ENCODE assay signal across 8 cellular contexts in the genomic region with DNA sequence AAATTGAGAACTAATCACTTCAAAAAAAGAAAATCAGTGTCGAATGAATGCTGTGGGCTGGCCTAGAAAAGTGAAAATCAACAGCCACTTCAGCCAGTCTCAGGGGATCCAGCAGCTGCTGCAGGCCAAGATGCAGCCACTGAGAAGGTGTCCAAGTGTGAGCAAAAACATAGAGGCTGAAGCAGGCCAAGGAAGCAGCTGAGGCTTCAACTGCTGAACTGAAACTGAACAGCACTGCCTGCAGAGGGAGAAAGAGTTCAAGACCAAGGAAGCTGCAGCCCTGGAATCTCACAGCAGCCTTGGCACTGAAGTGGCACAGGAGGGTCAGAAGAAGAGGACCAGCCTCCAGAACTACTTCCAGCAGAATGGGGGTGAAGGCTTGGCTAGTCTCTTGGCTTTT. TPM values are rescaled to one million over a fixed set of nuclear protein-coding genes. Genes with fewer than 3 reads are reported as not detected.
A peak's percentile ranks its signal among the peaks of the same experiment; 100 is the strongest.
DNase-seq lines count a peak whose midpoint lies in the region; ATAC-seq lines count a peak whose summit lies in the region.

No MANE protein-coding gene starts in this region.

- H3K27ac ChIP-seq in SJCRH30 (no peak overlapping the region), right cardiac atrium (ENCODE audit: low read length) (no peak overlapping the region)

- 28% methylated on average over 1 of the region's 1 CpG for WGBS in right cardiac atrium

- no peaks in the 10 kb centered on the region for H3K27me3 ChIP-seq in SJCRH30
- no peaks in the 10 kb centered on the region for H3K27me3 ChIP-seq in right cardiac atrium (ENCODE audit: control insufficient read depth, insufficient read depth)

- H3K9me3 Mint-ChIP-seq in activated T-helper 1 cell treated with anti-CD3 and anti-CD28 coated beads, Interleukin-12 subunit alpha, Interleukin-12 subunit beta, Interleukin-2, Interleukin-4 antibody, amounts not matched to agents 30 ng/mL and 10 ng/mL and 1 ng/mL, durations not matched to agents 14 hours and 24 hours and 36 hours: no peaks in the 10 kb centered on the region

- intact Hi-C loops in right cardiac atrium (cut with DNase I): loop anchor here in 1 of 4 donors (10.0 kb wide), 1 partner anchor 185 kb away; no protein-coding TSS in a partner anchor
- intact Hi-C loops in activated T-helper 1 cell treated with anti-CD3 and anti-CD28 coated beads, Interleukin-12 subunit alpha, Interleukin-12 subunit beta, Interleukin-2, Interleukin-4 antibody, amounts not matched to agents 30 ng/mL and 10 ng/mL and 1 ng/mL, durations not matched to agents 14 hours and 24 hours and 36 hours (cut with micrococcal nuclease): loop anchor here (5.0 kb wide), 3 partner anchors 82 to 183 kb away; partner anchors contain the start of gene CCDC69

- peaks cover 12% of the 10 kb centered on the region for H3K27me3 Mint-ChIP-seq in activated T-helper 1 cell treated with anti-CD3 and anti-CD28 coated beads, Interleukin-12 subunit alpha, Interleukin-12 subunit beta, Interleukin-2, Interleukin-4 antibody, amounts not matched to agents 30 ng/mL and 10 ng/mL and 1 ng/mL, durations not matched to agents 14 hours and 24 hours and 36 hours (ENCODE audit: insufficient read depth)

- no peak overlapping the region for H3K4me3 ChIP-seq in SJCRH30
- no peak overlapping the region for H3K4me3 ChIP-seq in right cardiac atrium (ENCODE audit: low read length)

- H3K36me3 ChIP-seq in SJCRH30: no peaks in the 10 kb centered on the region

- H3K4me3 Mint-ChIP-seq in activated T-helper 1 cell treated with anti-CD3 and anti-CD28 coated beads, Interleukin-12 subunit alpha, Interleukin-12 subunit beta, Interleukin-2, Interleukin-4 antibody, amounts not matched to agents 30 ng/mL and 10 ng/mL and 1 ng/mL, durations not matched to agents 14 hours and 24 hours and 36 hours: no peak overlapping the region

- H3K4me1 Mint-ChIP-seq in activated T-helper 1 cell treated with anti-CD3 and anti-CD28 coated beads, Interleukin-12 subunit alpha, Interleukin-12 subunit beta, Interleukin-2, Interleukin-4 antibody, amounts not matched to agents 30 ng/mL and 10 ng/mL and 1 ng/mL, durations not matched to agents 14 hours and 24 hours and 36 hours (ENCODE audit: low read depth): no peaks in the 10 kb centered on the region

- no peaks in the 10 kb centered on the region for H3K36me3 Mint-ChIP-seq in activated T-helper 1 cell treated with anti-CD3 and anti-CD28 coated beads, Interleukin-12 subunit alpha, Interleukin-12 subunit beta, Interleukin-2, Interleukin-4 antibody, amounts not matched to agents 30 ng/mL and 10 ng/mL and 1 ng/mL, durations not matched to agents 14 hours and 24 hours and 36 hours (ENCODE audit: low read depth)

- H3K9me3 ChIP-seq in SJCRH30 (replicated peaks) (no peaks in the 10 kb centered on the region), right cardiac atrium (ENCODE audit: control insufficient read depth, low read length) (no peaks in the 10 kb centered on the region)

- ATAC-seq in GM18520 (IDR thresholded peaks at IDR 0.05; ENCODE audit: unreplicated experiment): peak; percentile 61
- peak; percentile 80 for ATAC-seq in HG03108 (IDR thresholded peaks at IDR 0.05; ENCODE audit: unreplicated experiment)
- ATAC-seq in right cardiac atrium: peak; percentile 76 to 89

- no peak overlapping the region for H3K27ac Mint-ChIP-seq in activated T-helper 1 cell treated with anti-CD3 and anti-CD28 coated beads, Interleukin-12 subunit alpha, Interleukin-12 subunit beta, Interleukin-2, Interleukin-4 antibody, amounts not matched to agents 30 ng/mL and 10 ng/mL and 1 ng/mL, durations not matched to agents 14 hours and 24 hours and 36 hours

- H3K4me1 ChIP-seq in SJCRH30: no peaks in the 10 kb centered on the region
- no peaks in the 10 kb centered on the region for H3K4me1 ChIP-seq in right cardiac atrium (ENCODE audit: control insufficient read depth, insufficient read depth, low read length)

- DNase-seq in AG08396 (ENCODE audit: low spot score) (peak; percentile 24), SJCRH30 (peak; percentile 29 to 44), right cardiac atrium (peak; percentile 41 to 78 (median 70)), HuH-7 (ENCODE audit: low spot score) (no peak)
- DNase-seq in activated CD4-positive, CD25-positive, alpha-beta regulatory T cell treated with anti-CD3 and anti-CD28 coated beads, Interleukin-2, amount 50 U/mL, for 72 hours: no peak
- DNase-seq in activated T-helper 1 cell treated with anti-CD3 and anti-CD28 coated beads, Interleukin-12 subunit alpha, Interleukin-12 subunit beta, Interleukin-2, Interleukin-4 antibody, amounts not matched to agents 30 ng/mL and 10 ng/mL and 1 ng/mL, durations not matched to agents 14 hours and 24 hours and 36 hours (ENCODE audit: low spot score): no peak

RNA-seq across cellular contexts. Expression of gene SLC36A3, which starts 15.8 kb away (rescaled TPM):
- not detected in 2 replicates for total RNA-seq in SJCRH30 (2014; rRNA removed; shearing (Covaris generic))
- total RNA-seq in right cardiac atrium: not detected
- polyA plus RNA-seq in right cardiac atrium: not detected
- not detected in 2 replicates for total RNA-seq in activated T-helper 1 cell treated with anti-CD3 and anti-CD28 coated beads, Interleukin-12 subunit alpha, Interleukin-12 subunit beta, Interleukin-2, Interleukin-4 antibody, amounts not matched to agents 30 ng/mL and 10 ng/mL and 1 ng/mL, durations not matched to agents 14 hours and 24 hours and 36 hours

RNA-seq across cellular contexts. Expression of gene SLC36A2, which starts 28.0 kb away (rescaled TPM):
- total RNA-seq in SJCRH30 (2014; rRNA removed; shearing (Covaris generic)): not detected in 2 replicates
- total RNA-seq in right cardiac atrium: not detected
- 0.14 TPM for polyA plus RNA-seq in right cardiac atrium
- total RNA-seq in activated T-helper 1 cell treated with anti-CD3 and anti-CD28 coated beads, Interleukin-12 subunit alpha, Interleukin-12 subunit beta, Interleukin-2, Interleukin-4 antibody, amounts not matched to agents 30 ng/mL and 10 ng/mL and 1 ng/mL, durations not matched to agents 14 hours and 24 hours and 36 hours: not detected in 2 replicates

Comparison
In these comparisons a context has a peak if more than half of its experiments do, and no peak if none do; other contexts are left out.
1. DNase-seq: peak in AG08396 (single experiment), SJCRH30 (2 of 2) and right cardiac atrium (3 of 3); none in activated CD4-positive, CD25-positive, alpha-beta regulatory T cell treated with anti-CD3 and anti-CD28 coated beads, Interleukin-2, amount 50 U/mL, for 72 hours (single experiment), HuH-7 (single experiment) and activated T-helper 1 cell treated with anti-CD3 and anti-CD28 coated beads, Interleukin-12 subunit alpha, Interleukin-12 subunit beta, Interleukin-2, Interleukin-4 antibody, amounts not matched to agents 30 ng/mL and 10 ng/mL and 1 ng/mL, durations not matched to agents 14 hours and 24 hours and 36 hours (single experiment).
2. Peak in every context shown above with its lines, with median percentiles within 50 percentile points of each other: ATAC-seq.